In the genomic region with DNA sequence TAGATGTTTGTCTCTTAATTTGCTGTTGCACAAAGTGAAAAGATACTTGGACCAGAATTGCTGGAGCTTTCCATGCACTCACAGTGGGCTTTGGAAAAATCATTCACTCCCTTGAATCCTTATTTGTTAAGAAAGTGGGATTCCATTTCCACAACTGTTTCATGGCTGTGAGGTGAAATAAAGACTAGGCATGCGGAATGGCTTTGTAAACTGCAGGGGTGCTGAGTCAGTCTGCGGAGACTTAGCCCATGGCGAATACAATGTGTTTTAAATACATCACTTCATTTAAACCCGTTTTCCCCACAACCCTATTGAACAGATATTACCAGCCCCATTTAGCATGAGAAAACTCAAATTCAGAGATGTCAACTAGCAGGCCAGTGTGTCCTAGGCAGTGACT, we compare ENCODE assay signal across 22 cellular contexts. TPM values are rescaled to one million over a fixed set of nuclear protein-coding genes. Genes with fewer than 3 reads are reported as not detected.
DNase-seq lines count a peak whose midpoint lies in the region; TF ChIP-seq lines count a peak whose summit lies in the region.
"Had no signal": no experiment of that assay in that cellular context is flagged by ENCODE, and none has a peak within 500 bp of the region (broad histone marks: within the 10 kb centered on the region; RNA-seq: fewer than 3 reads in every experiment).

No MANE protein-coding gene starts in this region.

- H3K9me3 ChIP-seq in HUES48 (ENCODE audit: control insufficient read depth, insufficient read depth, low read length) (no peaks in the 10 kb centered on the region), colonic mucosa (no peaks in the 10 kb centered on the region)

- no peak overlapping the region for H4K8ac ChIP-seq in mesendoderm (ENCODE audit: low read depth, low read length)

- peaks cover 32% of the 10 kb centered on the region for H3K36me3 Mint-ChIP-seq in activated T-helper 1 cell treated with anti-CD3 and anti-CD28 coated beads, Interleukin-12 subunit alpha, Interleukin-12 subunit beta, Interleukin-2, Interleukin-4 antibody, amounts not matched to agents 30 ng/mL and 10 ng/mL and 1 ng/mL, durations not matched to agents 14 hours and 24 hours and 36 hours (ENCODE audit: low read depth)
- H3K36me3 Mint-ChIP-seq: CD14-positive monocyte; CD8-positive, alpha-beta T cell had no signal

- no peaks in the 10 kb centered on the region for H3K79me1 ChIP-seq in mesendoderm (ENCODE audit: low read length)

- no CpG with 5 or more reads among the region's 4 CpGs for WGBS in mesendoderm (ENCODE audit: extremely low coverage, insufficient coverage, low lambda C conversion rate)

- no peak for DNase-seq in activated T-helper 1 cell treated with anti-CD3 and anti-CD28 coated beads, Interleukin-12 subunit alpha, Interleukin-12 subunit beta, Interleukin-2, Interleukin-4 antibody, amounts not matched to agents 30 ng/mL and 10 ng/mL and 1 ng/mL, durations not matched to agents 14 hours and 24 hours and 36 hours (ENCODE audit: low spot score)
- peak; percentile 52 for DNase-seq in astrocyte of the spinal cord (ENCODE audit: low read depth, low spot score)
- peak; percentile 53 for DNase-seq in mesendoderm
- DNase-seq in COR-L47 (lab: John Stamatoyannopoulos, UW) = no peak
- no peak for DNase-seq in colonic mucosa
- no peak for DNase-seq in activated CD4-positive, alpha-beta T cell treated with anti-CD3 and anti-CD28 coated beads for 4 hours
- DNase-seq in NCI-H524 treated with DMSO at 0.1 percent for 48 hours (lab: John Stamatoyannopoulos, UW) = no peak
- DNase-seq: 8988T; CD8-positive, alpha-beta T cell; DMS 273 treated with DMSO at 0.1 percent for 48 hours; DMS53; DND-41; EL; GOT3; H7 had no signal

- H3K4me3 ChIP-seq in HUES48 (ENCODE audit: low read depth, low read length) (no peak overlapping the region), astrocyte of the spinal cord (ENCODE audit: low read depth, low read length) (no peak overlapping the region), mesendoderm (ENCODE audit: low read length) (no peak overlapping the region), colonic mucosa (no peak overlapping the region)
- H3K4me3 ChIP-seq: BLaER1, GM12878 had no signal

- H3K27ac Mint-ChIP-seq in activated T-helper 1 cell treated with anti-CD3 and anti-CD28 coated beads, Interleukin-12 subunit alpha, Interleukin-12 subunit beta, Interleukin-2, Interleukin-4 antibody, amounts not matched to agents 30 ng/mL and 10 ng/mL and 1 ng/mL, durations not matched to agents 14 hours and 24 hours and 36 hours = peak overlapping the region; percentile 40
- H3K27ac Mint-ChIP-seq: CD14-positive monocyte; CD8-positive, alpha-beta T cell had no signal

- H3K9me3 Mint-ChIP-seq in activated T-helper 1 cell treated with anti-CD3 and anti-CD28 coated beads, Interleukin-12 subunit alpha, Interleukin-12 subunit beta, Interleukin-2, Interleukin-4 antibody, amounts not matched to agents 30 ng/mL and 10 ng/mL and 1 ng/mL, durations not matched to agents 14 hours and 24 hours and 36 hours = no peaks in the 10 kb centered on the region
- H3K9me3 Mint-ChIP-seq: CD8-positive, alpha-beta T cell had no signal

- no peak overlapping the region for H3K4me2 ChIP-seq in mesendoderm (ENCODE audit: low read length)
- H3K4me2 ChIP-seq: BLaER1 had no signal

- H3K4me1 Mint-ChIP-seq in activated T-helper 1 cell treated with anti-CD3 and anti-CD28 coated beads, Interleukin-12 subunit alpha, Interleukin-12 subunit beta, Interleukin-2, Interleukin-4 antibody, amounts not matched to agents 30 ng/mL and 10 ng/mL and 1 ng/mL, durations not matched to agents 14 hours and 24 hours and 36 hours (ENCODE audit: low read depth) = peaks cover 34% of the 10 kb centered on the region

- H3K23ac ChIP-seq in mesendoderm (ENCODE audit: low read length) = no peak overlapping the region

- no peak overlapping the region for H3K18ac ChIP-seq in mesendoderm (ENCODE audit: low read length)

- TF ChIP-seq CTCF in astrocyte of the spinal cord (IDR thresholded peaks at IDR 0.05; ENCODE audit: low read depth, low read length) (no peak), colonic mucosa (IDR thresholded peaks at IDR 0.05) (no peak)

- H3K9ac ChIP-seq in HUES48 (ENCODE audit: low read depth, low read length) = no peak overlapping the region
- H3K9ac ChIP-seq in mesendoderm (ENCODE audit: low read length) = no peak overlapping the region
- H3K9ac ChIP-seq in colonic mucosa (ENCODE audit: low read depth in 2 of 2, low read length in 2 of 2) = no peak overlapping the region
- H3K9ac ChIP-seq: BLaER1 had no signal

- no peak overlapping the region for H3K4ac ChIP-seq in mesendoderm (ENCODE audit: low read depth, low read length)

- H3K27me3 ChIP-seq in HUES48 (ENCODE audit: control insufficient read depth, insufficient read depth, low read length) (no peaks in the 10 kb centered on the region), mesendoderm (ENCODE audit: insufficient read depth, low read length, poor library complexity) (no peaks in the 10 kb centered on the region), colonic mucosa (no peaks in the 10 kb centered on the region)
- H3K27me3 ChIP-seq: BLaER1 had no signal

- no peak overlapping the region for H2AK5ac ChIP-seq in mesendoderm (ENCODE audit: low read length)

- peaks cover 3% of the 10 kb centered on the region for H3K27me3 Mint-ChIP-seq in activated T-helper 1 cell treated with anti-CD3 and anti-CD28 coated beads, Interleukin-12 subunit alpha, Interleukin-12 subunit beta, Interleukin-2, Interleukin-4 antibody, amounts not matched to agents 30 ng/mL and 10 ng/mL and 1 ng/mL, durations not matched to agents 14 hours and 24 hours and 36 hours (ENCODE audit: insufficient read depth)

- H3K4me3 Mint-ChIP-seq in activated T-helper 1 cell treated with anti-CD3 and anti-CD28 coated beads, Interleukin-12 subunit alpha, Interleukin-12 subunit beta, Interleukin-2, Interleukin-4 antibody, amounts not matched to agents 30 ng/mL and 10 ng/mL and 1 ng/mL, durations not matched to agents 14 hours and 24 hours and 36 hours = no peak overlapping the region
- H3K4me3 Mint-ChIP-seq: CD8-positive, alpha-beta T cell had no signal

- H3K56ac ChIP-seq in mesendoderm (ENCODE audit: low read length) = no peak overlapping the region

- H3K27ac ChIP-seq in HUES48 (ENCODE audit: low read depth, low read length) = peak overlapping the region; percentile 77
- no peak overlapping the region for H3K27ac ChIP-seq in mesendoderm (ENCODE audit: low read depth, low read length)
- no peak overlapping the region for H3K27ac ChIP-seq in colonic mucosa
- H3K27ac ChIP-seq: BLaER1 had no signal

- H4K5ac ChIP-seq in mesendoderm (ENCODE audit: low read length) = no peak overlapping the region

- H3K79me2 ChIP-seq in mesendoderm (ENCODE audit: control insufficient read depth, insufficient read depth, low read length) = no peaks in the 10 kb centered on the region

- H3K4me1 ChIP-seq in HUES48 (ENCODE audit: control insufficient read depth, insufficient read depth, low read length) = peaks cover 24% of the 10 kb centered on the region
- H3K4me1 ChIP-seq in mesendoderm (ENCODE audit: control insufficient read depth, low read depth, low read length) = peaks cover 4% of the 10 kb centered on the region
- no peaks in the 10 kb centered on the region for H3K4me1 ChIP-seq in colonic mucosa
- H3K4me1 ChIP-seq: BLaER1 had no signal

- H2BK15ac ChIP-seq in mesendoderm (replicated peaks; ENCODE audit: low read depth) = no peak overlapping the region

- in situ Hi-C loops in astrocyte of the spinal cord (cut with HindIII; ENCODE audit: low sequenced_read_pairs) = no loop called here

- intact Hi-C loops in activated T-helper 1 cell treated with anti-CD3 and anti-CD28 coated beads, Interleukin-12 subunit alpha, Interleukin-12 subunit beta, Interleukin-2, Interleukin-4 antibody, amounts not matched to agents 30 ng/mL and 10 ng/mL and 1 ng/mL, durations not matched to agents 14 hours and 24 hours and 36 hours (cut with micrococcal nuclease) = no loop called here
- intact Hi-C loops in colonic mucosa (cut with DNase I) = no loop called here

- no peak overlapping the region for H2BK120ac ChIP-seq in mesendoderm (ENCODE audit: low read depth, low read length)

- H3K36me3 ChIP-seq in HUES48 (ENCODE audit: control insufficient read depth, insufficient read depth, low read length) (no peaks in the 10 kb centered on the region), mesendoderm (ENCODE audit: control insufficient read depth, insufficient read depth, low read length) (no peaks in the 10 kb centered on the region), colonic mucosa (no peaks in the 10 kb centered on the region)

- H2BK5ac ChIP-seq in mesendoderm (ENCODE audit: low read length) = no peak overlapping the region

RNA-seq across cellular contexts. Expression of gene CLDN20, which starts 36.7 kb away (rescaled TPM):
- 0.29 TPM in 1 of 2 replicates, not detected in the other for total RNA-seq in activated T-helper 1 cell treated with anti-CD3 and anti-CD28 coated beads, Interleukin-12 subunit alpha, Interleukin-12 subunit beta, Interleukin-2, Interleukin-4 antibody, amounts not matched to agents 30 ng/mL and 10 ng/mL and 1 ng/mL, durations not matched to agents 14 hours and 24 hours and 36 hours
- not detected for polyA plus RNA-seq in mesendoderm (2013, experiment 1 of 2)
- not detected for polyA plus RNA-seq in mesendoderm (2013, experiment 2 of 2)
- not detected for total RNA-seq in colonic mucosa
- total RNA-seq: A673; CD8-positive, alpha-beta T cell; G401; GM12878; H7 had no signal
- polyA plus RNA-seq: AG04450, CD14-positive monocyte had no signal

Comparison
In these comparisons a context has a peak if more than half of its experiments do, and no peak if none do; other contexts are left out.
1. DNase-seq: peak in astrocyte of the spinal cord (single experiment) and mesendoderm (single experiment); none in activated T-helper 1 cell treated with anti-CD3 and anti-CD28 coated beads, Interleukin-12 subunit alpha, Interleukin-12 subunit beta, Interleukin-2, Interleukin-4 antibody, amounts not matched to agents 30 ng/mL and 10 ng/mL and 1 ng/mL, durations not matched to agents 14 hours and 24 hours and 36 hours (single experiment), COR-L47 (single experiment), colonic mucosa (single experiment), activated CD4-positive, alpha-beta T cell treated with anti-CD3 and anti-CD28 coated beads for 4 hours (0 of 2) and NCI-H524 treated with DMSO at 0.1 percent for 48 hours (single experiment).